Comparison of ENCODE assay signal across 1 cellular context in the genomic region with DNA sequence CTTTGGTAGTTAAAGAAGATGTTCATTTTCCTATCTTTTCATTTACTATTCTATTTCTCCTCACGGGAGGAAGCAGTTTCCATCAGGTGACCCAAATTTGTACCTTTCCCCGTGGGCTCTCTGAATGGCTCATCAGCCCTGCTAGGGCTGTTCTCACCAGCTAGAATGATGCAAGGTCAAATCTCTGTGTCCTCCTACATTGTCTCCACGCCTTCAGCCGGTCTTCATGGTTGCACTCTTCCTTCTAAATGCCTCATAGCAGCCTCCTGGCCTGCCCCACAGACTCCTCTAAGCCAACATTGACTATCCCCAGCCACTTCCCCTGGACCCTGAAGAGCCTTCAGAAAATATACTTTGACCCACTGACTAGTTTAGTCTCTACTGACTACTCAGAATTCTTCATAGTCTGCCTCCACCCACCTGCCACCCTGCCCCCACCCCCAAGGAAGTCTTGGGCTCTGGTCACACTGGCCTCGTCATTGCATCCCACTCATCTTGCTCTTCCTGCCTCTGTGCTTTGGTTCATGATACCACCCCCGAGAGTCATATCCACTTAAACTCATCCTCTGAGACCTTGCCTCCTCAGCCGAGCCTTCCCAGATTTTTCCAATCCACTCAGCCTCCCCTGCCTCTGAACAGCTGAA.
TF ChIP-seq lines count a peak whose summit lies in the region.

No MANE protein-coding gene starts in this region.

TF ChIP-seq in K562, 482 proteins besides CTCF, POLR2A, EP300 and RAD21:
- TF ChIP-seq TFAM (CRISPR knock-in tag; conservative IDR thresholded peaks at IDR 0.05) = no peak
- peak; percentile 21; the same call in 1 of the 2 replicates for TF ChIP-seq EGR1 (conservative IDR thresholded peaks at IDR 0.05)
